ENCODE assay signal across 28 cellular contexts in genomic region chr11:99229544-99229943, GRCh38.
"Had no signal": no experiment of that assay in that cellular context is flagged by ENCODE, and none has a peak within 500 bp of the region (broad histone marks: within the 10 kb centered on the region; RNA-seq: fewer than 3 reads in every experiment).

No MANE protein-coding gene starts in this region.

- H3K27me3 ChIP-seq: left lung, neural progenitor cell, neutrophil, right lobe of liver, tibial nerve, vagina had no signal

- H3K27ac ChIP-seq: left lung, lower lobe of right lung, neural progenitor cell, neutrophil, parathyroid adenoma, psoas muscle, right lobe of liver, tibial nerve, vagina had no signal

- H3K4me1 ChIP-seq: left lung, lower lobe of right lung, neural progenitor cell, parathyroid adenoma, psoas muscle, right lobe of liver, tibial nerve, vagina had no signal

- H3K4me3 ChIP-seq: left lung, lower lobe of right lung, neural progenitor cell, psoas muscle, right lobe of liver, smooth muscle cell, tibial nerve, vagina had no signal

- H3K79me2 ChIP-seq: parathyroid adenoma had no signal

- ATAC-seq: left colon; left lung; lower lobe of right lung; natural killer cell; psoas muscle; right lobe of liver; stimulated activated memory B cell treated with anti-CD40 and anti-IgM and Interleukin-4, amounts not matched to agents 10 μg/mL and 1 μg/mL and 100 μg/mL, for 72 hours; stimulated activated naive CD8-positive, alpha-beta T cell treated with anti-CD3 and anti-CD28 coated beads, Interleukin-15, amount 100 ng/mL, for 72 hours had no signal

- H3K36me3 ChIP-seq: left lung, lower lobe of right lung, neural progenitor cell, neutrophil, right lobe of liver, tibial nerve, vagina had no signal

- DNase-seq: hypothalamus; immature natural killer cell; kidney; left colon; left lung; lower lobe of right lung; mammary epithelial cell; mesenchymal stem cell; naive B cell; natural killer cell; nephron progenitor cell; occipital lobe; psoas muscle; right lobe of liver; stimulated activated CD4-positive, alpha-beta T cell treated with anti-CD3 and anti-CD28 coated beads, Interleukin-1b, Interleukin-23, amount 100 ng/mL, for 48 hours; stimulated activated CD4-positive, alpha-beta T cell treated with anti-CD3 and anti-CD28 coated beads, Interleukin-2, amount 100 ng/mL, for 48 hours; stimulated activated CD4-positive, alpha-beta T cell treated with anti-CD3 and anti-CD28 coated beads, Interleukin-4, amount 100 ng/mL, for 4 hours; stimulated activated CD8-positive, alpha-beta memory T cell treated with anti-CD3 and anti-CD28 coated beads, Interleukin-4, amount 100 ng/mL, for 48 hours; stimulated activated naive CD4-positive, alpha-beta T cell treated with Interleukin-2 at 50 U/mL for 16 hours; stimulated activated naive CD8-positive, alpha-beta T cell treated with anti-CD3 and anti-CD28 coated beads, Interleukin-15, amount 100 ng/mL, for 72 hours; substantia nigra had no signal

- H2AFZ ChIP-seq: neural progenitor cell, parathyroid adenoma had no signal

- H3K4me2 ChIP-seq: neural progenitor cell, smooth muscle cell had no signal

- H3K9ac ChIP-seq: neural progenitor cell, parathyroid adenoma had no signal

- H3K9me3 ChIP-seq: lower lobe of right lung, neutrophil, right lobe of liver, vagina had no signal
